In genomic region chr11:113814181-113814580, GRCh38 we compare ENCODE assay signal across 1 cellular context.
TF ChIP-seq lines count a peak whose summit lies in the region.

No MANE protein-coding gene starts in this region.

TF ChIP-seq in WTC11, 78 proteins besides CTCF, POLR2A, EP300 and RAD21:
- TF ChIP-seq E2F4 (CRISPR knock-in tag; IDR thresholded peaks at IDR 0.05; ENCODE audit: borderline replicate concordance, low read depth) (no peak), ZNF532 (CRISPR knock-in tag; IDR thresholded peaks at IDR 0.05; ENCODE audit: borderline replicate concordance) (no peak), STAT6 (CRISPR knock-in tag; conservative IDR thresholded peaks at IDR 0.05; ENCODE audit: low read depth) (no peak), ZMAT4 (CRISPR knock-in tag; IDR thresholded peaks at IDR 0.05) (no peak), NR1H2 (CRISPR knock-in tag; IDR thresholded peaks at IDR 0.05) (no peak), ATF1 (CRISPR knock-in tag; IDR thresholded peaks at IDR 0.05) (no peak), TEAD4 (CRISPR knock-in tag; IDR thresholded peaks at IDR 0.05) (no peak), JAZF1 (CRISPR knock-in tag; IDR thresholded peaks at IDR 0.05) (no peak), EMX1 (CRISPR knock-in tag; IDR thresholded peaks at IDR 0.05) (no peak), ZNF121 (CRISPR knock-in tag; IDR thresholded peaks at IDR 0.05) (no peak), E2F5 (CRISPR knock-in tag; IDR thresholded peaks at IDR 0.05) (no peak)
